Comparison of ENCODE assay signal across 16 cellular contexts in genomic region chr1:230050973-230051735, GRCh38.
"Had no signal": no experiment of that assay in that cellular context is flagged by ENCODE, and none has a peak within 500 bp of the region (broad histone marks: within the 10 kb centered on the region; RNA-seq: fewer than 3 reads in every experiment).

No MANE protein-coding gene starts in this region.

- H3K27me3 Mint-ChIP-seq: dendritic cell treated with granulocyte-macrophage colony-stimulating factor and Interleukin-4, amounts not matched to agents 40 ng/mL and 50 ng/mL, for 4 days had no signal

- H3K9me3 ChIP-seq: mucosa of descending colon had no signal

- H3K9me3 Mint-ChIP-seq: activated T-cell treated with anti-CD3 and anti-CD28 coated beads, Interleukin-2, amount 50 U/mL, for 4 hours; dendritic cell treated with granulocyte-macrophage colony-stimulating factor and Interleukin-4, amounts not matched to agents 40 ng/mL and 50 ng/mL, for 4 days; memory B cell; natural killer cell; stimulated activated memory B cell treated with anti-CD40 and anti-IgM and Interleukin-4, amounts not matched to agents 10 μg/mL and 1 μg/mL and 100 μg/mL, for 72 hours had no signal

- H3K27ac ChIP-seq: foreskin keratinocyte had no signal

- DNase-seq: activated effector memory CD4-positive, alpha-beta T cell treated with Interleukin-2 at 50 U/mL for 16 hours; activated T-cell treated with anti-CD3 and anti-CD28 coated beads, Interleukin-2, amount 50 U/mL, for 4 hours; aorta; cerebellar nuclear complex; effector memory CD4-positive, alpha-beta T cell; foreskin keratinocyte; glutamatergic neuron; hypothalamus; left ventricle myocardium superior; mucosa of descending colon; natural killer cell; T1000 had no signal

- H3K36me3 Mint-ChIP-seq: memory B cell; natural killer cell; stimulated activated memory B cell treated with anti-CD40 and anti-IgM and Interleukin-4, amounts not matched to agents 10 μg/mL and 1 μg/mL and 100 μg/mL, for 72 hours had no signal

- H3K4me3 Mint-ChIP-seq: activated T-cell treated with anti-CD3 and anti-CD28 coated beads, Interleukin-2, amount 50 U/mL, for 4 hours; dendritic cell treated with granulocyte-macrophage colony-stimulating factor and Interleukin-4, amounts not matched to agents 40 ng/mL and 50 ng/mL, for 4 days; memory B cell; natural killer cell; stimulated activated memory B cell treated with anti-CD40 and anti-IgM and Interleukin-4, amounts not matched to agents 10 μg/mL and 1 μg/mL and 100 μg/mL, for 72 hours had no signal

- H3K27ac Mint-ChIP-seq: dendritic cell treated with granulocyte-macrophage colony-stimulating factor and Interleukin-4, amounts not matched to agents 40 ng/mL and 50 ng/mL, for 4 days; memory B cell; natural killer cell; stimulated activated memory B cell treated with anti-CD40 and anti-IgM and Interleukin-4, amounts not matched to agents 10 μg/mL and 1 μg/mL and 100 μg/mL, for 72 hours had no signal

- H3K4me3 ChIP-seq: mucosa of descending colon had no signal

- ATAC-seq: activated CD4-positive, CD25-positive, alpha-beta regulatory T cell treated with anti-CD3 and anti-CD28 coated beads, Interleukin-2, amount 50 U/mL, for 24 hours; activated T-cell treated with anti-CD3 and anti-CD28 coated beads, Interleukin-2, amount 50 U/mL, for 4 hours; foreskin keratinocyte; left ventricle myocardium superior; mucosa of descending colon; natural killer cell; stimulated activated memory B cell treated with anti-CD40 and anti-IgM and Interleukin-4, amounts not matched to agents 10 μg/mL and 1 μg/mL and 100 μg/mL, for 72 hours had no signal

- H3K4me1 ChIP-seq: foreskin keratinocyte had no signal
